Comparison of ENCODE assay signal across 17 cellular contexts in the genomic region with DNA sequence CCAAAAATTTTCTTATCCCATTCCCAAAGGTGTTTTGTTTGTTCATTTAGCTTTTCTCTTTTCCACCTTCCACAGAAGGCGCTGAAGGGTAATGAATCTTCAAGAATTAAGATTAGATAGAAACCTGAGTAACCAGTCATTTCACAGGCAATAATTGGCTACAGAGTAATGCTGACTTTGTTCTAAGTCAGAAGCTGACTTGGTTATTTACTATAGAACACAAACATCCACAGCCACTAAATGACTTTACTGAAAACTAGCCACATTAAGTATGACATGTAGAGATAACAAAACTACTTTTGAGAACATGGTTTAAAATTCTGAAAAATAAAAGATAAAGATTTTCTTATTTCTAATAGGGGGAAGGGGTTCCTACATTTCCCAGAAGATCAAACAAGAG. TPM values are rescaled to one million over a fixed set of nuclear protein-coding genes. Genes with fewer than 3 reads are reported as not detected.
"Had no signal": no experiment of that assay in that cellular context is flagged by ENCODE, and none has a peak within 500 bp of the region (broad histone marks: within the 10 kb centered on the region; RNA-seq: fewer than 3 reads in every experiment).

No MANE protein-coding gene starts in this region.

- DNase-seq: activated naive CD4-positive, alpha-beta T cell treated with Interleukin-2 at 50 U/mL for 16 hours; erythroblast; hippocampal formation; lower lobe of right lung; midbrain; SJCRH30; SW 1271; WERI-Rb-1 had no signal

- ATAC-seq: lower lobe of right lung had no signal

- H3K4me3 Mint-ChIP-seq: type B pancreatic cell had no signal

- H3K27ac ChIP-seq: lower lobe of right lung, neutrophil, right atrium auricular region, SJCRH30, skin epidermis, WERI-Rb-1 had no signal

- H3K9me3 ChIP-seq: lower lobe of right lung, neutrophil, right atrium auricular region, SJCRH30 had no signal

- H3K4me1 ChIP-seq: right atrium auricular region, SJCRH30 had no signal

- H3K9me3 Mint-ChIP-seq: type B pancreatic cell had no signal

- H3K4me3 ChIP-seq: lower lobe of right lung, right atrium auricular region, SJCRH30, skin epidermis had no signal

- H3K27me3 Mint-ChIP-seq: type B pancreatic cell had no signal

- H3K27ac Mint-ChIP-seq: type B pancreatic cell had no signal

- H3K27me3 ChIP-seq: neutrophil, right atrium auricular region, SJCRH30 had no signal

RNA-seq across cellular contexts. Expression of gene GPR15, which starts 16.8 kb away (rescaled TPM):
- total RNA-seq: cardiac septum, glomerular endothelial cell, posterior vena cava, right atrium auricular region, SJCRH30 had no signal

RNA-seq across cellular contexts. Expression of gene OR5K2, which starts 17.5 kb away (rescaled TPM):
- total RNA-seq: cardiac septum, glomerular endothelial cell, lower lobe of right lung, posterior vena cava, right atrium auricular region, subcutaneous adipose tissue had no signal
- polyA plus RNA-seq: adipose tissue had no signal

RNA-seq across cellular contexts. Expression of gene OR5K1, which starts 51.9 kb away (rescaled TPM):
- total RNA-seq: cardiac septum, glomerular endothelial cell, lower lobe of right lung, posterior vena cava, right atrium auricular region, SJCRH30, subcutaneous adipose tissue had no signal
- polyA plus RNA-seq: adipose tissue had no signal
